Comparison of ENCODE assay signal across 16 cellular contexts in genomic region chr6:90005048-90005827, GRCh38.
DNase-seq lines count a peak whose midpoint lies in the region; ATAC-seq and TF ChIP-seq lines count a peak whose summit lies in the region.
"Had no signal": no experiment of that assay in that cellular context is flagged by ENCODE, and none has a peak within 500 bp of the region (broad histone marks: within the 10 kb centered on the region; RNA-seq: fewer than 3 reads in every experiment).

No MANE protein-coding gene starts in this region.

- H2AFZ ChIP-seq in osteoblast (ENCODE audit: low read length), result peak overlapping the region; percentile 23

- intact Hi-C loops in body of pancreas (cut with DNase I), result no loop called here

- no peak for TF ChIP-seq POLR2A in body of pancreas (IDR thresholded peaks at IDR 0.05)

- H3K9me3 ChIP-seq in body of pancreas, result no peaks in the 10 kb centered on the region
- no peaks in the 10 kb centered on the region for H3K9me3 ChIP-seq in osteoblast (ENCODE audit: low read depth, low read length)

- H3K36me3 ChIP-seq in body of pancreas (replicated peaks in 1 of 2; ENCODE audit: insufficient read depth in 1 of 2, low read depth in 2 of 2), result no peaks in the 10 kb centered on the region
- no peaks in the 10 kb centered on the region for H3K36me3 ChIP-seq in osteoblast (ENCODE audit: insufficient read depth, low read length)
- H3K36me3 ChIP-seq: cardiac muscle cell had no signal

- no peak overlapping the region for H3K27ac ChIP-seq in body of pancreas
- peak overlapping the region; percentile 0 for H3K27ac ChIP-seq in osteoblast (ENCODE audit: low read depth, low read length)
- H3K27ac ChIP-seq: cardiac muscle cell had no signal

- TF ChIP-seq RAD21 in Ishikawa (IDR thresholded peaks at IDR 0.05; ENCODE audit: low read depth), result no peak

- H3K4me1 ChIP-seq in body of pancreas, result no peaks in the 10 kb centered on the region
- peaks cover 36% of the 10 kb centered on the region for H3K4me1 ChIP-seq in osteoblast (ENCODE audit: insufficient read depth, low read length)

- H3K4me2 ChIP-seq in osteoblast (ENCODE audit: insufficient read depth, low read length), result no peak overlapping the region

- TF ChIP-seq EP300 in Ishikawa (IDR thresholded peaks at IDR 0.05; ENCODE audit: borderline replicate concordance), result no peak

- TF ChIP-seq CTCF in body of pancreas (IDR thresholded peaks at IDR 0.05), result no peak
- no peak for TF ChIP-seq CTCF in osteoblast (IDR thresholded peaks at IDR 0.05; ENCODE audit: extremely low read depth, low read depth, low read length)

- H3K27me3 ChIP-seq in body of pancreas, result no peaks in the 10 kb centered on the region
- H3K27me3 ChIP-seq in osteoblast (ENCODE audit: insufficient read depth, low read length), result no peaks in the 10 kb centered on the region
- H3K27me3 ChIP-seq: cardiac muscle cell had no signal

- DNase-seq in NCI-H2107 (lab: John Stamatoyannopoulos, UW), result peak; percentile 54
- DNase-seq in body of pancreas, result no peak
- peak; percentile 80 for DNase-seq in osteoblast (ENCODE audit: insufficient read length, low spot score, missing footprints)
- DNase-seq in glomerular visceral epithelial cell (ENCODE audit: extremely low spot score), result no peak
- DNase-seq in germinal center (ENCODE audit: low spot score), result no peak
- DNase-seq: activated CD4-positive, alpha-beta T cell treated with anti-CD3 and anti-CD28 coated beads, Interleukin-2, amount 50 U/mL, for 1 hour; activated effector memory CD4-positive, alpha-beta T cell treated with anti-CD3 and anti-CD28 coated beads, Interleukin-2, amount 50 U/mL, for 16 hours; C1 segment of cervical spinal cord; effector memory CD8-positive, alpha-beta T cell; MV-4-11; NCI-H82; T-helper 1 cell had no signal

- no peaks in the 10 kb centered on the region for H4K20me1 ChIP-seq in osteoblast (ENCODE audit: insufficient read depth, low read length)

- 89 to 92% methylated on average over 9 of the region's 9 CpGs for WGBS in body of pancreas, 2 donors

- H3K4me3 ChIP-seq in body of pancreas (no peak overlapping the region), osteoblast (ENCODE audit: insufficient read depth, low read length) (no peak overlapping the region)
- H3K4me3 ChIP-seq: cardiac muscle cell had no signal

- peak; percentile 27 for ATAC-seq in body of pancreas
- ATAC-seq in GM21723 (IDR thresholded peaks at IDR 0.05; ENCODE audit: unreplicated experiment), result no peak
- ATAC-seq: effector memory CD8-positive, alpha-beta T cell; stimulated activated effector memory CD8-positive, alpha-beta T cell treated with anti-CD3 and anti-CD28 coated beads, Interleukin-12 subunit alpha, Interleukin-12 subunit beta, amount 100 ng/mL, for 72 hours had no signal

- H3K79me2 ChIP-seq in osteoblast (ENCODE audit: insufficient read depth, low read length), result no peaks in the 10 kb centered on the region

TF ChIP-seq in Ishikawa, 13 proteins besides CTCF, POLR2A, EP300 and RAD21:
- TF ChIP-seq TAF1 (IDR thresholded peaks at IDR 0.05; ENCODE audit: low read depth), result no peak
- peak; percentile 49; the same call in 1 of the 2 replicates for TF ChIP-seq MAX (IDR thresholded peaks at IDR 0.05)
- no peak for TF ChIP-seq TCF12 (IDR thresholded peaks at IDR 0.05; ENCODE audit: low read depth)
- peak; percentile 41 for TF ChIP-seq USF1 (IDR thresholded peaks at IDR 0.05)

Comparison
In these comparisons a context has a peak if more than half of its experiments do, and no peak if none do; other contexts are left out.
1. DNase-seq: peak in NCI-H2107 (single experiment) and osteoblast (single experiment); none in body of pancreas (0 of 4), glomerular visceral epithelial cell (single experiment) and germinal center (single experiment).